In the genomic region with DNA sequence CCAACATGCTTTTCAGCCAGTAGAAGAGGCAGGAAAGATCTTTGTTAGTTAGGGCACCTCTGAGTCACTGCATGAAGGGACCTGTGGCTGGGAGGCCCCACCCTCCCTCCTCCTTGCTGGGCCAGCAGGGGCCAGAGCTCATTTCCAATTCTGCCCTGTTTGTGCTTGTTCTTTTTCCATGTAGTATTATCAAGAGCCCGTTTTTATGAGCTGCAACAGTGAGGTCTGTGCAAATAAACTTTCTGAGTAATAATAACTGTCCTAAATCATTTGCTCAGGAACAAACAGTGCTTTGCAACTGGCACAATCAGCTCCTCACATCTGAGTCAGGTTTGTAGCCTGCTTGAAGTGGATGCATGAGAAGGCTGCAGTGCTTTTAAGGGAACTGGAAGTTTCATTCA, we compare ENCODE assay signal across 9 cellular contexts.
DNase-seq lines count a peak whose midpoint lies in the region; ATAC-seq and TF ChIP-seq lines count a peak whose summit lies in the region.
"Had no signal": no experiment of that assay in that cellular context is flagged by ENCODE, and none has a peak within 500 bp of the region (broad histone marks: within the 10 kb centered on the region; RNA-seq: fewer than 3 reads in every experiment).

No MANE protein-coding gene starts in this region.

- 39 to 48% methylated on average over 1 of the region's 1 CpG for WGBS in lung, 2 donors

- POLR2A ChIA-PET in CD8-positive, alpha-beta memory T cell (lab: Charles Lee): interaction anchor here (0.5 to 1.9 kb wide), 5 partner anchors 24 to 127 kb away, joined by 3 to 5 read pairs (median 3); no protein-coding TSS in a partner anchor

- H3K4me1 Mint-ChIP-seq in CD8-positive, alpha-beta memory T cell: peaks cover 55 to 76% (median 74%) of the 10 kb centered on the region in 3 donors

- peak overlapping the region; percentile 81 to 98 (median 93) for H3K27ac Mint-ChIP-seq in CD8-positive, alpha-beta memory T cell

- peak; percentile 24 to 66 (median 28) for DNase-seq in CD8-positive, alpha-beta memory T cell
- DNase-seq in NCI-H510A treated with DMSO at 0.1 percent for 48 hours (lab: John Stamatoyannopoulos, UW) (peak; percentile 75), lung (ENCODE audit: low spot score) (peak; percentile 41), upper lobe of right lung (no peak), right atrium auricular region (ENCODE audit: low spot score) (no peak)
- peak; percentile 78 for DNase-seq in activated effector memory CD4-positive, alpha-beta T cell treated with anti-CD3 and anti-CD28 coated beads, Interleukin-2, amount 50 U/mL, for 16 hours

- H3K9me3 ChIP-seq in CD8-positive, alpha-beta memory T cell (ENCODE audit: low read length): no peaks in the 10 kb centered on the region
- H3K9me3 ChIP-seq in lung (ENCODE audit: control insufficient read depth in 2 of 2, insufficient read depth in 1 of 2, low read length in 1 of 2): no peaks in the 10 kb centered on the region
- no peaks in the 10 kb centered on the region for H3K9me3 ChIP-seq in upper lobe of right lung
- no peaks in the 10 kb centered on the region for H3K9me3 ChIP-seq in right atrium auricular region

- ATAC-seq in lung (ENCODE audit: insufficient read depth, low FRiP score): peak; percentile 50
- ATAC-seq in upper lobe of right lung: peak; percentile 84
- ATAC-seq in GM21390 (IDR thresholded peaks at IDR 0.05; ENCODE audit: unreplicated experiment): no peak
- ATAC-seq in GM18517 (IDR thresholded peaks at IDR 0.05; ENCODE audit: unreplicated experiment): no peak

- H3K9me3 Mint-ChIP-seq in CD8-positive, alpha-beta memory T cell: no peaks in the 10 kb centered on the region

- no peak overlapping the region for H3K27ac ChIP-seq in CD8-positive, alpha-beta memory T cell (ENCODE audit: low read depth, low read length)
- peak overlapping the region in 1 of 2 donors; percentile 21 for H3K27ac ChIP-seq in lung (ENCODE audit: low read depth in 1 of 2, low read length in 1 of 2)
- peak overlapping the region; percentile 14 for H3K27ac ChIP-seq in upper lobe of right lung
- H3K27ac ChIP-seq in right atrium auricular region: no peak overlapping the region
- H3K27ac ChIP-seq: cardiac muscle cell had no signal

- peaks cover 0 to 1% of the 10 kb centered on the region in 2 donors for H3K27me3 Mint-ChIP-seq in CD8-positive, alpha-beta memory T cell

- no peak overlapping the region for H3K4me3 ChIP-seq in CD8-positive, alpha-beta memory T cell (ENCODE audit: low read length)
- H3K4me3 ChIP-seq in lung (no peak overlapping the region), upper lobe of right lung (no peak overlapping the region), right atrium auricular region (no peak overlapping the region)
- H3K4me3 ChIP-seq: cardiac muscle cell had no signal

- TF ChIP-seq CTCF in lung (IDR thresholded peaks at IDR 0.05; ENCODE audit: control extremely low read depth, extremely low read depth) (no peak), upper lobe of right lung (IDR thresholded peaks at IDR 0.05) (no peak), right atrium auricular region (IDR thresholded peaks at IDR 0.05) (no peak)

- H3K36me3 Mint-ChIP-seq in CD8-positive, alpha-beta memory T cell: no peaks in the 10 kb centered on the region

- CTCF ChIA-PET in CD8-positive, alpha-beta memory T cell (lab: Charles Lee): interaction anchor here (0.9 to 1.7 kb wide), 7 partner anchors 34 to 231 kb away, joined by 3 to 9 read pairs (median 3); no protein-coding TSS in a partner anchor

- peaks cover 79% of the 10 kb centered on the region for H3K4me1 ChIP-seq in CD8-positive, alpha-beta memory T cell (ENCODE audit: insufficient read depth, low read length)
- H3K4me1 ChIP-seq in lung (ENCODE audit: control insufficient read depth in 2 of 2, insufficient read depth in 2 of 2, low read length in 2 of 2): no peaks in the 10 kb centered on the region
- peaks cover 26% of the 10 kb centered on the region for H3K4me1 ChIP-seq in upper lobe of right lung
- H3K4me1 ChIP-seq in right atrium auricular region: no peaks in the 10 kb centered on the region

- peak overlapping the region in 5 of 7 donors; percentile 9 to 73 (median 48) for H3K4me3 Mint-ChIP-seq in CD8-positive, alpha-beta memory T cell

- H3K27me3 ChIP-seq in CD8-positive, alpha-beta memory T cell (ENCODE audit: insufficient read depth, low read length, poor library complexity, severe bottlenecking): no peaks in the 10 kb centered on the region
- no peaks in the 10 kb centered on the region for H3K27me3 ChIP-seq in lung (ENCODE audit: control insufficient read depth, insufficient read depth)
- H3K27me3 ChIP-seq in upper lobe of right lung: no peaks in the 10 kb centered on the region
- no peaks in the 10 kb centered on the region for H3K27me3 ChIP-seq in right atrium auricular region
- H3K27me3 ChIP-seq: cardiac muscle cell had no signal

- intact Hi-C loops in upper lobe of right lung (cut with DNase I): no loop called here

- H3K36me3 ChIP-seq in CD8-positive, alpha-beta memory T cell (ENCODE audit: insufficient read depth, low read length): no peaks in the 10 kb centered on the region
- H3K36me3 ChIP-seq in lung (ENCODE audit: control insufficient read depth in 2 of 2, insufficient read depth in 2 of 2, low read length in 2 of 2): no peaks in the 10 kb centered on the region
- H3K36me3 ChIP-seq in upper lobe of right lung: no peaks in the 10 kb centered on the region
- H3K36me3 ChIP-seq in right atrium auricular region: no peaks in the 10 kb centered on the region
- H3K36me3 ChIP-seq: cardiac muscle cell had no signal

Comparison
In these comparisons a context has a peak if more than half of its experiments do, and no peak if none do; other contexts are left out.
1. DNase-seq: peak in CD8-positive, alpha-beta memory T cell (5 of 5), NCI-H510A treated with DMSO at 0.1 percent for 48 hours (single experiment), activated effector memory CD4-positive, alpha-beta T cell treated with anti-CD3 and anti-CD28 coated beads, Interleukin-2, amount 50 U/mL, for 16 hours (single experiment) and lung (single experiment); none in upper lobe of right lung (single experiment) and right atrium auricular region (single experiment).
2. ATAC-seq: peak in lung (single experiment) and upper lobe of right lung (single experiment); none in GM21390 (single experiment) and GM18517 (single experiment).